Comparison of ENCODE assay signal across 28 cellular contexts in genomic region chr10:50403074-50403473, GRCh38.
"Had no signal": no experiment of that assay in that cellular context is flagged by ENCODE, and none has a peak within 500 bp of the region (broad histone marks: within the 10 kb centered on the region; RNA-seq: fewer than 3 reads in every experiment).

No MANE protein-coding gene starts in this region.

- H3K4me3 Mint-ChIP-seq: mesothelial cell of epicardium; naive thymus-derived CD4-positive, alpha-beta T cell; nephron; neural progenitor cell; stimulated activated effector memory CD8-positive, alpha-beta T cell treated with anti-CD3 and anti-CD28 coated beads, Interleukin-12 subunit alpha, Interleukin-12 subunit beta, amount 100 ng/mL, for 72 hours had no signal

- H3K4me3 ChIP-seq: colonic mucosa, esophagus muscularis mucosa, heart right ventricle, left lung, neural progenitor cell, prostate gland, right atrium auricular region, smooth muscle cell, thoracic aorta, tibial nerve, upper lobe of left lung had no signal

- ATAC-seq: heart right ventricle; left lung; naive thymus-derived CD4-positive, alpha-beta T cell; sciatic nerve; stimulated activated effector memory CD8-positive, alpha-beta T cell treated with anti-CD3 and anti-CD28 coated beads, Interleukin-12 subunit alpha, Interleukin-12 subunit beta, amount 100 ng/mL, for 72 hours; stimulated activated naive CD8-positive, alpha-beta T cell treated with anti-CD3 and anti-CD28 coated beads, Interleukin-15, Interleukin-2, amounts not matched to agents 100 U/mL and 50 U/mL, for 24 hours had no signal

- H3K4me1 ChIP-seq: colonic mucosa, neural progenitor cell, prostate gland had no signal

- H3K9me3 Mint-ChIP-seq: mesothelial cell of epicardium; nephron; neural progenitor cell; stimulated activated effector memory CD8-positive, alpha-beta T cell treated with anti-CD3 and anti-CD28 coated beads, Interleukin-12 subunit alpha, Interleukin-12 subunit beta, amount 100 ng/mL, for 72 hours had no signal

- H3K27me3 Mint-ChIP-seq: naive thymus-derived CD4-positive, alpha-beta T cell had no signal

- H3K4me1 Mint-ChIP-seq: neural progenitor cell had no signal

- H3K36me3 ChIP-seq: colonic mucosa, esophagus muscularis mucosa, heart right ventricle, left lung, neural progenitor cell, prostate gland, right atrium auricular region, thoracic aorta, upper lobe of left lung had no signal

- H3K9ac ChIP-seq: neural progenitor cell had no signal

- H3K27ac ChIP-seq: colonic mucosa, esophagus muscularis mucosa, left lung, neural progenitor cell, prostate gland, right atrium auricular region, thoracic aorta, tibial nerve, upper lobe of left lung had no signal

- DNase-seq: colonic mucosa; dermis blood vessel endothelial cell; effector memory CD4-positive, alpha-beta T cell; foreskin melanocyte; glutamatergic neuron; heart right ventricle; hippocampal formation; left lung; mesenchymal stem cell; naive thymus-derived CD4-positive, alpha-beta T cell; stimulated activated CD4-positive, alpha-beta T cell treated with anti-CD3 and anti-CD28 coated beads, Interleukin-12 subunit alpha, Interleukin-12 subunit beta, amount 100 ng/mL, for 4 hours; stimulated activated CD4-positive, alpha-beta T cell treated with anti-CD3 and anti-CD28 coated beads, Interleukin-2, amount 100 ng/mL, for 24 hours; stimulated activated CD4-positive, alpha-beta T cell treated with anti-CD3 and anti-CD28 coated beads, Interleukin-4, amount 100 ng/mL, for 24 hours; stimulated activated naive CD8-positive, alpha-beta T cell treated with anti-CD3 and anti-CD28 coated beads, Interleukin-15, Interleukin-2, amounts not matched to agents 100 U/mL and 50 U/mL, for 24 hours; upper lobe of left lung had no signal

- H3K36me3 Mint-ChIP-seq: mesothelial cell of epicardium; neural progenitor cell; stimulated activated effector memory CD8-positive, alpha-beta T cell treated with anti-CD3 and anti-CD28 coated beads, Interleukin-12 subunit alpha, Interleukin-12 subunit beta, amount 100 ng/mL, for 72 hours had no signal

- FAIRE-seq: endothelial cell of umbilical vein, urothelium cell line had no signal

- H3K27me3 ChIP-seq: colonic mucosa, esophagus muscularis mucosa, heart right ventricle, left lung, neural progenitor cell, right atrium auricular region, tibial nerve, upper lobe of left lung had no signal

- H3K27ac Mint-ChIP-seq: mesothelial cell of epicardium; neural progenitor cell; stimulated activated effector memory CD8-positive, alpha-beta T cell treated with anti-CD3 and anti-CD28 coated beads, Interleukin-12 subunit alpha, Interleukin-12 subunit beta, amount 100 ng/mL, for 72 hours had no signal

- H3K9me3 ChIP-seq: colonic mucosa, left lung, prostate gland, right atrium auricular region had no signal
